11 cellular contexts compared by ENCODE assay signal in the genomic region with DNA sequence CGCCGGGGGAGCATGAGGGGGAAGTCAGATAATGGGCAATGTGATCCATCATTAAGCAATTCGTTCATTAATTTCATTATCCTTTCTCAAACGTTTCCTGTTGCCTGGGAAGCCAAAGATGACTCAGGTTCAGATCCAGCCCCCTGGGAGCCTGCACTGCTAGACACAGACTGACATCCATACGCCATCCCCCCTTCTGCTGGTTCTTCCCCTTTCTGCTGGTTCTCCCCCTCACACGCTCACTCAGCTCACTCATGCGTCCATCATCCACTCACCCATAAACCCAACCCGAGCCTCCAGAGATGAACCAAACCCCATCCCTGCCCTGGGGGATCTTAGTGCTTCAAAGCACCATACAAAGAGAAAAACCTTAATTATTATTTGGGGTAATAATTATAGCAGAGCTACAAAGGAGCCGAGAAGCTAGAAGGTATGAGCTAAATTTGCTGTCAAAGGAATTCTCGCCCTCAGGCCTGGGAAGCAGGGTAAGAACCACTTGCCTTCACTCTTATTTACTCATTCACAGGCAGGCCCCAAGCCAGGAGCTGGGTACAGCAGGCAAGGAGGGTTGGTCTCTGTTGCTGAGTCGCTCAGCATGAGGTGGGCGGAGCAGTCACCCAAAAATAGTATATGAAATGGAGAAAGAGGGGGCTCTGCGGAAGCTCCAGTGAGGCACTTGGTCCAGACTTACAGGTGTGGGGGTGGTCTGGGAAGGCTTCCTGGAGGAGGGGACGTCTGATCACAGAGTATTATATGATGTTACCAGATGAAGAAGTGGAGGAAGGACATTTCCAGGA. TPM values are rescaled to one million over a fixed set of nuclear protein-coding genes. Genes with fewer than 3 reads are reported as not detected.
A peak's percentile ranks its signal among the peaks of the same experiment; 100 is the strongest.
DNase-seq lines count a peak whose midpoint lies in the region; ATAC-seq and TF ChIP-seq lines count a peak whose summit lies in the region.
"Had no signal": no experiment of that assay in that cellular context is flagged by ENCODE, and none has a peak within 500 bp of the region (broad histone marks: within the 10 kb centered on the region; RNA-seq: fewer than 3 reads in every experiment).

No MANE protein-coding gene starts in this region.

- peak; percentile 86 for DNase-seq in ELF-1 (ENCODE audit: low read depth, low spot score)
- no peak for DNase-seq in psoas muscle
- DNase-seq in NCI-H1092 (lab: John Stamatoyannopoulos, UW) = no peak
- DNase-seq in NCI-H1930 (lab: John Stamatoyannopoulos, UW) = no peak
- DNase-seq: hippocampal formation, NCI-H2081 had no signal

- intact Hi-C loops in psoas muscle (cut with DNase I) = no loop called here

- H3K9me3 ChIP-seq in mesodermal cell (ENCODE audit: control insufficient read depth, low read length) = no peaks in the 10 kb centered on the region
- H3K9me3 ChIP-seq in psoas muscle = no peaks in the 10 kb centered on the region

- ATAC-seq in HG02884 (IDR thresholded peaks at IDR 0.05; ENCODE audit: unreplicated experiment) (peak; percentile 74), SK-N-SH treated with all-trans-retinoic acid at 6 μM for 48 hours (peak; percentile 81), psoas muscle (no peak), GM21367 (IDR thresholded peaks at IDR 0.05; ENCODE audit: unreplicated experiment) (no peak)

- H3K4me1 ChIP-seq in mesodermal cell (ENCODE audit: control insufficient read depth, insufficient read depth, low read length, poor library complexity, severe bottlenecking) = peaks cover 8% of the 10 kb centered on the region
- H3K4me1 ChIP-seq in psoas muscle = no peaks in the 10 kb centered on the region

- WGBS in mesodermal cell (ENCODE audit: insufficient coverage in 2 of 2), 2 experiments = 87 to 94% methylated on average over 5 to 9 of the region's 14 CpGs
- WGBS in psoas muscle, 3 donors = 80 to 85% (median 82%) methylated on average over 14 of the region's 14 CpGs

- TF ChIP-seq CTCF in psoas muscle (IDR thresholded peaks at IDR 0.05) = no peak

- no peaks in the 10 kb centered on the region for H3K27me3 ChIP-seq in psoas muscle (ENCODE audit: insufficient read depth in 3 of 3, low read length in 2 of 3)

- no peak overlapping the region for H3K4me3 ChIP-seq in mesodermal cell (ENCODE audit: extremely low read depth, insufficient read depth, low read length, poor library complexity, severe bottlenecking)
- H3K4me3 ChIP-seq in psoas muscle = no peak overlapping the region

- H3K36me3 ChIP-seq in mesodermal cell (ENCODE audit: control insufficient read depth, insufficient read depth, low read length) = no peaks in the 10 kb centered on the region
- no peaks in the 10 kb centered on the region for H3K36me3 ChIP-seq in psoas muscle (ENCODE audit: insufficient read depth in 1 of 2, low read depth in 1 of 2)

- H3K27ac ChIP-seq in mesodermal cell (ENCODE audit: low read depth, low read length, severe bottlenecking) (peak overlapping the region; percentile 41), psoas muscle (no peak overlapping the region)
- H3K27ac ChIP-seq: VCaP had no signal

TF ChIP-seq in SK-N-SH treated with all-trans-retinoic acid at 6 μM for 48 hours, 23 proteins besides CTCF, POLR2A, EP300 and RAD21:
- no peak for TF ChIP-seq OSR1 (CRISPR knock-in tag; IDR thresholded peaks at IDR 0.05)
- TF ChIP-seq, protein P1, sequence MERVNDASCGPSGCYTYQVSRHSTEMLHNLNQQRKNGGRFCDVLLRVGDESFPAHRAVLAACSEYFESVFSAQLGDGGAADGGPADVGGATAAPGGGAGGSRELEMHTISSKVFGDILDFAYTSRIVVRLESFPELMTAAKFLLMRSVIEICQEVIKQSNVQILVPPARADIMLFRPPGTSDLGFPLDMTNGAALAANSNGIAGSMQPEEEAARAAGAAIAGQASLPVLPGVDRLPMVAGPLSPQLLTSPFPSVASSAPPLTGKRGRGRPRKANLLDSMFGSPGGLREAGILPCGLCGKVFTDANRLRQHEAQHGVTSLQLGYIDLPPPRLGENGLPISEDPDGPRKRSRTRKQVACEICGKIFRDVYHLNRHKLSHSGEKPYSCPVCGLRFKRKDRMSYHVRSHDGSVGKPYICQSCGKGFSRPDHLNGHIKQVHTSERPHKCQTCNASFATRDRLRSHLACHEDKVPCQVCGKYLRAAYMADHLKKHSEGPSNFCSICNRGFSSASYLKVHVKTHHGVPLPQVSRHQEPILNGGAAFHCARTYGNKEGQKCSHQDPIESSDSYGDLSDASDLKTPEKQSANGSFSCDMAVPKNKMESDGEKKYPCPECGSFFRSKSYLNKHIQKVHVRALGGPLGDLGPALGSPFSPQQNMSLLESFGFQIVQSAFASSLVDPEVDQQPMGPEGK (CRISPR knock-in tag; IDR thresholded peaks at IDR 0.05; ENCODE audit: borderline replicate concordance) = no peak
- TF ChIP-seq GLIS3 (CRISPR knock-in tag; IDR thresholded peaks at IDR 0.05) = no peak
- TF ChIP-seq ISL1 (CRISPR knock-in tag; IDR thresholded peaks at IDR 0.05) = 0 out of 2 replicates have a peak, but pooled peaks have one; percentile 16

RNA-seq across cellular contexts. Expression of a gene that starts 7.0 kb away (rescaled TPM):
- 36.4 TPM for polyA plus RNA-seq in mesodermal cell (2013, experiment 1 of 2)
- 25.0 TPM for polyA plus RNA-seq in mesodermal cell (2013, experiment 2 of 2)
- total RNA-seq in psoas muscle = 10 to 100 TPM; 12.0 to 20.6 (median 16.6) TPM
- 10 to 100 TPM; 14.1 to 22.4 (median 14.7) TPM for polyA plus RNA-seq in psoas muscle

RNA-seq across cellular contexts. Expression of a gene that starts 13.0 kb away (rescaled TPM):
- 30.1 TPM for polyA plus RNA-seq in mesodermal cell (2013, experiment 1 of 2)
- 25.7 TPM for polyA plus RNA-seq in mesodermal cell (2013, experiment 2 of 2)
- total RNA-seq in psoas muscle = 10 to 100 TPM; 33.3 to 62.7 (median 54.2) TPM
- 10 to 100 TPM; 27.3 to 56.6 (median 49.1) TPM for polyA plus RNA-seq in psoas muscle

RNA-seq across cellular contexts. Expression of a gene that starts 41.8 kb away (rescaled TPM):
- not detected for polyA plus RNA-seq in mesodermal cell (2013, experiment 1 of 2)
- polyA plus RNA-seq in mesodermal cell (2013, experiment 2 of 2) = not detected
- total RNA-seq in psoas muscle = not detected
- not detected for polyA plus RNA-seq in psoas muscle

Comparison
In these comparisons a context has a peak if more than half of its experiments do, and no peak if none do; other contexts are left out.
1. ATAC-seq: peak in HG02884 (single experiment) and SK-N-SH treated with all-trans-retinoic acid at 6 μM for 48 hours (single experiment); none in psoas muscle (0 of 4) and GM21367 (single experiment).